26 cellular contexts compared by ENCODE assay signal in the genomic region with DNA sequence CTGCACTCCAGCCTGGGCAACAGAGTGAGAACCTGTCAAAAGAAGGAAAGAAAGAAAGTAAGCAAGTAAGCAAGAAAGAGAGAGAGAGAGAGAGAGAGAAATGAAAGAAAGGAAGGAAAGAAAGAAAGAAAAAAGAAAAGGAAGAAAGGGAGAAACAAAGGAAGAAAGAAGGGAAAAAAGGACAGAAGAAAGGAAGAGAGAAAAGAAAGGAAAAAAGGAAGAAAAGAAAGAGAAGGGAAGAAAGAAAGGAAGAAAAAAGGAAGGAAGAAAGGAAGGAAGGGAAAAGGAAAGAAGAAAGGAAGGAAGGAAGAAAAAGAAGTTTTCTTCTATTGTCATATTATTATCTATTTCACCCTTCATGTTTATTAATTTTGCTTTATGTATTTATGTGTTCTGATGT.
"Had no signal": no experiment of that assay in that cellular context is flagged by ENCODE, and none has a peak within 500 bp of the region (broad histone marks: within the 10 kb centered on the region; RNA-seq: fewer than 3 reads in every experiment).

No MANE protein-coding gene starts in this region.

- H3K27me3 ChIP-seq: left lung, ovary, right atrium auricular region, right lobe of liver, stomach, testis, thyroid gland, transverse colon, upper lobe of left lung, vagina had no signal

- H3K4me1 ChIP-seq: left lung, lower lobe of right lung, right atrium auricular region, right lobe of liver, stomach, testis, thyroid gland, vagina had no signal

- H3K4me3 Mint-ChIP-seq: immature natural killer cell; naive thymus-derived CD4-positive, alpha-beta T cell; natural killer cell treated with Interleukin-12 subunit alpha and Interleukin-12 subunit beta and Interleukin-15 and Interleukin-18, amount 100 ng/mL, for 72 hours; stimulated activated naive B cell treated with anti-CD40 and anti-IgM and Interleukin-4, amounts not matched to agents 10 μg/mL and 1 μg/mL and 100 μg/mL, for 72 hours had no signal

- H3K27ac ChIP-seq: left lung, lower lobe of right lung, ovary, right atrium auricular region, right lobe of liver, stomach, testis, thyroid gland, transverse colon, upper lobe of left lung, vagina had no signal

- H3K4me3 ChIP-seq: left lung, lower lobe of right lung, mucosa of descending colon, ovary, right atrium auricular region, right lobe of liver, smooth muscle cell, stomach, testis, thyroid gland, transverse colon, upper lobe of left lung, vagina had no signal

- FAIRE-seq: islet of Langerhans, kidney had no signal

- H3K36me3 Mint-ChIP-seq: immature natural killer cell; natural killer cell treated with Interleukin-12 subunit alpha and Interleukin-12 subunit beta and Interleukin-15 and Interleukin-18, amount 100 ng/mL, for 72 hours; stimulated activated naive B cell treated with anti-CD40 and anti-IgM and Interleukin-4, amounts not matched to agents 10 μg/mL and 1 μg/mL and 100 μg/mL, for 72 hours had no signal

- ATAC-seq: left colon; left lung; lower lobe of right lung; mucosa of descending colon; naive thymus-derived CD4-positive, alpha-beta T cell; natural killer cell treated with Interleukin-12 subunit alpha and Interleukin-12 subunit beta and Interleukin-15 and Interleukin-18, amount 100 ng/mL, for 72 hours; right lobe of liver; stimulated activated naive B cell treated with anti-CD40 and anti-IgM and Interleukin-4, amounts not matched to agents 10 μg/mL and 1 μg/mL and 100 μg/mL, for 72 hours; stimulated activated naive CD8-positive, alpha-beta T cell treated with anti-CD3 and anti-CD28 coated beads, Interleukin-15, Interleukin-2, amounts not matched to agents 100 U/mL and 50 U/mL, for 24 hours had no signal

- H3K27me3 Mint-ChIP-seq: natural killer cell treated with Interleukin-12 subunit alpha and Interleukin-12 subunit beta and Interleukin-15 and Interleukin-18, amount 100 ng/mL, for 72 hours; progenitor cell of endocrine pancreas had no signal

- H3K36me3 ChIP-seq: left lung, lower lobe of right lung, ovary, right atrium auricular region, right lobe of liver, stomach, thyroid gland, transverse colon, upper lobe of left lung, vagina had no signal

- H3K4me2 ChIP-seq: smooth muscle cell had no signal

- H3K27ac Mint-ChIP-seq: immature natural killer cell; naive thymus-derived CD4-positive, alpha-beta T cell; natural killer cell treated with Interleukin-12 subunit alpha and Interleukin-12 subunit beta and Interleukin-15 and Interleukin-18, amount 100 ng/mL, for 72 hours; progenitor cell of endocrine pancreas; stimulated activated naive B cell treated with anti-CD40 and anti-IgM and Interleukin-4, amounts not matched to agents 10 μg/mL and 1 μg/mL and 100 μg/mL, for 72 hours had no signal

- DNase-seq: hypothalamus; immature natural killer cell; kidney; left colon; left lung; lower lobe of right lung; midbrain; mucosa of descending colon; naive thymus-derived CD4-positive, alpha-beta T cell; ovary; right lobe of liver; stimulated activated CD4-positive, alpha-beta T cell treated with anti-CD3 and anti-CD28 coated beads, Interleukin-1b, Interleukin-23, amount 100 ng/mL, for 48 hours; stimulated activated CD4-positive, alpha-beta T cell treated with anti-CD3 and anti-CD28 coated beads, Interleukin-2, amount 100 ng/mL, for 48 hours; stimulated activated naive B cell treated with anti-CD40 and anti-IgM and Interleukin-4, amounts not matched to agents 10 μg/mL and 1 μg/mL and 100 μg/mL, for 72 hours; stimulated activated naive CD8-positive, alpha-beta T cell treated with anti-CD3 and anti-CD28 coated beads, Interleukin-15, Interleukin-2, amounts not matched to agents 100 U/mL and 50 U/mL, for 24 hours; stomach; testis; thyroid gland; transverse colon; upper lobe of left lung had no signal

- H3K4me1 Mint-ChIP-seq: immature natural killer cell; naive thymus-derived CD4-positive, alpha-beta T cell; stimulated activated naive B cell treated with anti-CD40 and anti-IgM and Interleukin-4, amounts not matched to agents 10 μg/mL and 1 μg/mL and 100 μg/mL, for 72 hours had no signal

- H3K9me3 Mint-ChIP-seq: stimulated activated naive B cell treated with anti-CD40 and anti-IgM and Interleukin-4, amounts not matched to agents 10 μg/mL and 1 μg/mL and 100 μg/mL, for 72 hours had no signal

- H3K9me3 ChIP-seq: mucosa of descending colon, ovary, right lobe of liver, stomach, testis, thyroid gland, transverse colon, upper lobe of left lung, vagina had no signal
